In genomic region chr20:1813101-1813529, GRCh38 we compare ENCODE assay signal across 12 cellular contexts.
DNase-seq lines count a peak whose midpoint lies in the region; TF ChIP-seq lines count a peak whose summit lies in the region.
"Had no signal": no experiment of that assay in that cellular context is flagged by ENCODE, and none has a peak within 500 bp of the region (broad histone marks: within the 10 kb centered on the region; RNA-seq: fewer than 3 reads in every experiment).

No MANE protein-coding gene starts in this region.

- H3K27ac ChIP-seq in caudate nucleus (ENCODE audit: low read depth, low read length) (peak overlapping the region; percentile 38), layer of hippocampus (ENCODE audit: low read depth, low read length) (peak overlapping the region; percentile 22), tibial artery (peak overlapping the region; percentile 53 to 60), neuronal stem cell (replicated peaks; ENCODE audit: low read length) (no peak overlapping the region)

- H2BK5ac ChIP-seq in neuronal stem cell (ENCODE audit: low read length): no peak overlapping the region

- no peak overlapping the region for H4K8ac ChIP-seq in neuronal stem cell (ENCODE audit: low read depth, low read length)

- no peak overlapping the region for H3K4me2 ChIP-seq in neuronal stem cell (ENCODE audit: insufficient read depth, low read length, poor library complexity, severe bottlenecking)

- no peak overlapping the region for H3K14ac ChIP-seq in neuronal stem cell (ENCODE audit: low read length)

- H3K4me1 ChIP-seq in tibial artery: peaks cover 0 to 93% (median 84%) of the 10 kb centered on the region in 4 donors
- peaks cover 15 to 31% of the 10 kb centered on the region in 2 donors for H3K4me1 ChIP-seq in neuronal stem cell (ENCODE audit: control insufficient read depth in 2 of 2, insufficient read depth in 1 of 2, low read depth in 1 of 2, low read length in 2 of 2)

- H2BK12ac ChIP-seq in neuronal stem cell (ENCODE audit: low read length): no peak overlapping the region

- H3K36me3 ChIP-seq in tibial artery: no peaks in the 10 kb centered on the region
- no peaks in the 10 kb centered on the region for H3K36me3 ChIP-seq in neuronal stem cell (replicated peaks in 1 of 2; ENCODE audit: control insufficient read depth in 2 of 2, insufficient read depth in 2 of 2, low read length in 2 of 2)
- H3K36me3 ChIP-seq: upper lobe of left lung had no signal

- no peak overlapping the region for H3K4ac ChIP-seq in neuronal stem cell (ENCODE audit: low read length)

- H3K9ac ChIP-seq in neuronal stem cell (ENCODE audit: low read depth, low read length, poor library complexity): no peak overlapping the region

- no peak overlapping the region for H4K91ac ChIP-seq in neuronal stem cell (ENCODE audit: low read depth, low read length, poor library complexity)

- peak; percentile 89 for DNase-seq in HS-27A (ENCODE audit: low read depth)
- peak in 1 of 61 donors; percentile 19 for DNase-seq in caudate nucleus (lab: John Stamatoyannopoulos, UW)
- peak; percentile 90 to 94 for DNase-seq in tibial artery
- no peak for DNase-seq in NCI-H446 (lab: John Stamatoyannopoulos, UW)
- no peak for DNase-seq in neuronal stem cell (ENCODE audit: low spot score)
- no peak for DNase-seq in NCI-H1105 treated with DMSO at 0.1 percent for 48 hours (lab: John Stamatoyannopoulos, UW)
- DNase-seq in cerebellar cortex (ENCODE audit: low spot score): no peak
- DNase-seq: activated B cell treated with CpG ODN at 0.5 μM for 24 hours, NCI-H2227 treated with DMSO at 0.1 percent for 48 hours had no signal

- no peaks in the 10 kb centered on the region for H3K79me1 ChIP-seq in neuronal stem cell (ENCODE audit: low read depth, low read length)

- H2AFZ ChIP-seq in neuronal stem cell (ENCODE audit: low read length): no peak overlapping the region

- no peak for TF ChIP-seq CTCF in tibial artery (IDR thresholded peaks at IDR 0.05)

- no CpG with 5 or more reads among the region's 7 CpGs for WGBS in neuronal stem cell (ENCODE audit: extremely low coverage in 2 of 2, insufficient read length in 2 of 2, insufficient replicate concordance in 1 of 2), 2 donors

- no peak overlapping the region for H2BK120ac ChIP-seq in neuronal stem cell (ENCODE audit: low read depth, low read length)

- H3K23ac ChIP-seq in neuronal stem cell (ENCODE audit: low read depth, low read length, poor library complexity): no peak overlapping the region

- H3K4me3 ChIP-seq in tibial artery (no peak overlapping the region), neuronal stem cell (ENCODE audit: low read length in 2 of 2) (no peak overlapping the region)
- H3K4me3 ChIP-seq: GM12878, upper lobe of left lung had no signal

- no peak overlapping the region for H2AK5ac ChIP-seq in neuronal stem cell (ENCODE audit: low read depth, low read length)

- intact Hi-C loops in tibial artery (cut with DNase I; ENCODE audit: low total_unique reads): no loop called here

- H2BK15ac ChIP-seq in neuronal stem cell (ENCODE audit: low read length): no peak overlapping the region

- H3K27me3 ChIP-seq in layer of hippocampus (ENCODE audit: control insufficient read depth, insufficient read depth, low read length): no peaks in the 10 kb centered on the region
- no peaks in the 10 kb centered on the region for H3K27me3 ChIP-seq in tibial artery
- H3K27me3 ChIP-seq in neuronal stem cell (ENCODE audit: control insufficient read depth in 3 of 3, insufficient read depth in 3 of 3, low read depth in 1 of 3, low read length in 3 of 3): peaks cover 0 to 10% (median 0%) of the 10 kb centered on the region in 3 experiments
- H3K27me3 ChIP-seq: upper lobe of left lung had no signal

- no peak overlapping the region for H3K18ac ChIP-seq in neuronal stem cell (ENCODE audit: low read length)

- no peaks in the 10 kb centered on the region for H3K9me3 ChIP-seq in tibial artery
- no peaks in the 10 kb centered on the region for H3K9me3 ChIP-seq in neuronal stem cell (replicated peaks in 1 of 2; ENCODE audit: control insufficient read depth in 2 of 2, insufficient read depth in 1 of 2, low read depth in 1 of 2, low read length in 2 of 2)
- H3K9me3 ChIP-seq: upper lobe of left lung had no signal

Comparison
In these comparisons a context has a peak if more than half of its experiments do, and no peak if none do; other contexts are left out.
1. DNase-seq: peak in HS-27A (single experiment) and tibial artery (2 of 2); none in NCI-H446 (0 of 2), neuronal stem cell (single experiment), NCI-H1105 treated with DMSO at 0.1 percent for 48 hours (single experiment) and cerebellar cortex (single experiment).